ENCODE assay signal across 1 cellular context in the genomic region with DNA sequence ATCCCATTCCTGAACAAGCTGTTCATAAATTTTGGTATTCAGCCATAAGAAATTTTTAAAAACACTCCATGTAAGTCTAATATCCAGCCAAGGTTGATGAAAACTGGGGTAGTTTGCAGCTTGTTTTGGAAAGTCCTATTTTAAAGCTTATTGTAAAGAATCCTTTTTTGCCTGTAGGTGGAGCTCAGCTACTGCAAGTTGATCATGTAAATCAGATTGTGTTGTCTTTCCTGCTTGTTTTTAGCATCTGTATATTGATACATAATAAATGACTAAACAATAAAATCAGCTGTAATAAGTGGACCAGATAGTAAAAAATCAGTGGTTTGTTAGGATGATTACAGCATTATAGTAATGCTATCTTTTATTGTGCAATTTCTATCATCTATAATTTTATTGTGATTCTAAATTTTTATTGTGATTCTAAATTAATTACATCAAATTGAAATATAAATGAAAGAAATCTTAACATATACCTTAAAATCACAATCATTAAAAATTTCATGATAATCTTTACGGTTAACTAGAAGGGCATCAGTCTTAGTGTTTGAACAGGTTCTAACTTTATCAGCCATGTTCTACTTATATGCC.
TF ChIP-seq lines count a peak whose summit lies in the region.

No MANE protein-coding gene starts in this region.

TF ChIP-seq in GM23338, 12 proteins besides CTCF, POLR2A, EP300 and RAD21 (continued from another document):
- TF ChIP-seq, protein P1, sequence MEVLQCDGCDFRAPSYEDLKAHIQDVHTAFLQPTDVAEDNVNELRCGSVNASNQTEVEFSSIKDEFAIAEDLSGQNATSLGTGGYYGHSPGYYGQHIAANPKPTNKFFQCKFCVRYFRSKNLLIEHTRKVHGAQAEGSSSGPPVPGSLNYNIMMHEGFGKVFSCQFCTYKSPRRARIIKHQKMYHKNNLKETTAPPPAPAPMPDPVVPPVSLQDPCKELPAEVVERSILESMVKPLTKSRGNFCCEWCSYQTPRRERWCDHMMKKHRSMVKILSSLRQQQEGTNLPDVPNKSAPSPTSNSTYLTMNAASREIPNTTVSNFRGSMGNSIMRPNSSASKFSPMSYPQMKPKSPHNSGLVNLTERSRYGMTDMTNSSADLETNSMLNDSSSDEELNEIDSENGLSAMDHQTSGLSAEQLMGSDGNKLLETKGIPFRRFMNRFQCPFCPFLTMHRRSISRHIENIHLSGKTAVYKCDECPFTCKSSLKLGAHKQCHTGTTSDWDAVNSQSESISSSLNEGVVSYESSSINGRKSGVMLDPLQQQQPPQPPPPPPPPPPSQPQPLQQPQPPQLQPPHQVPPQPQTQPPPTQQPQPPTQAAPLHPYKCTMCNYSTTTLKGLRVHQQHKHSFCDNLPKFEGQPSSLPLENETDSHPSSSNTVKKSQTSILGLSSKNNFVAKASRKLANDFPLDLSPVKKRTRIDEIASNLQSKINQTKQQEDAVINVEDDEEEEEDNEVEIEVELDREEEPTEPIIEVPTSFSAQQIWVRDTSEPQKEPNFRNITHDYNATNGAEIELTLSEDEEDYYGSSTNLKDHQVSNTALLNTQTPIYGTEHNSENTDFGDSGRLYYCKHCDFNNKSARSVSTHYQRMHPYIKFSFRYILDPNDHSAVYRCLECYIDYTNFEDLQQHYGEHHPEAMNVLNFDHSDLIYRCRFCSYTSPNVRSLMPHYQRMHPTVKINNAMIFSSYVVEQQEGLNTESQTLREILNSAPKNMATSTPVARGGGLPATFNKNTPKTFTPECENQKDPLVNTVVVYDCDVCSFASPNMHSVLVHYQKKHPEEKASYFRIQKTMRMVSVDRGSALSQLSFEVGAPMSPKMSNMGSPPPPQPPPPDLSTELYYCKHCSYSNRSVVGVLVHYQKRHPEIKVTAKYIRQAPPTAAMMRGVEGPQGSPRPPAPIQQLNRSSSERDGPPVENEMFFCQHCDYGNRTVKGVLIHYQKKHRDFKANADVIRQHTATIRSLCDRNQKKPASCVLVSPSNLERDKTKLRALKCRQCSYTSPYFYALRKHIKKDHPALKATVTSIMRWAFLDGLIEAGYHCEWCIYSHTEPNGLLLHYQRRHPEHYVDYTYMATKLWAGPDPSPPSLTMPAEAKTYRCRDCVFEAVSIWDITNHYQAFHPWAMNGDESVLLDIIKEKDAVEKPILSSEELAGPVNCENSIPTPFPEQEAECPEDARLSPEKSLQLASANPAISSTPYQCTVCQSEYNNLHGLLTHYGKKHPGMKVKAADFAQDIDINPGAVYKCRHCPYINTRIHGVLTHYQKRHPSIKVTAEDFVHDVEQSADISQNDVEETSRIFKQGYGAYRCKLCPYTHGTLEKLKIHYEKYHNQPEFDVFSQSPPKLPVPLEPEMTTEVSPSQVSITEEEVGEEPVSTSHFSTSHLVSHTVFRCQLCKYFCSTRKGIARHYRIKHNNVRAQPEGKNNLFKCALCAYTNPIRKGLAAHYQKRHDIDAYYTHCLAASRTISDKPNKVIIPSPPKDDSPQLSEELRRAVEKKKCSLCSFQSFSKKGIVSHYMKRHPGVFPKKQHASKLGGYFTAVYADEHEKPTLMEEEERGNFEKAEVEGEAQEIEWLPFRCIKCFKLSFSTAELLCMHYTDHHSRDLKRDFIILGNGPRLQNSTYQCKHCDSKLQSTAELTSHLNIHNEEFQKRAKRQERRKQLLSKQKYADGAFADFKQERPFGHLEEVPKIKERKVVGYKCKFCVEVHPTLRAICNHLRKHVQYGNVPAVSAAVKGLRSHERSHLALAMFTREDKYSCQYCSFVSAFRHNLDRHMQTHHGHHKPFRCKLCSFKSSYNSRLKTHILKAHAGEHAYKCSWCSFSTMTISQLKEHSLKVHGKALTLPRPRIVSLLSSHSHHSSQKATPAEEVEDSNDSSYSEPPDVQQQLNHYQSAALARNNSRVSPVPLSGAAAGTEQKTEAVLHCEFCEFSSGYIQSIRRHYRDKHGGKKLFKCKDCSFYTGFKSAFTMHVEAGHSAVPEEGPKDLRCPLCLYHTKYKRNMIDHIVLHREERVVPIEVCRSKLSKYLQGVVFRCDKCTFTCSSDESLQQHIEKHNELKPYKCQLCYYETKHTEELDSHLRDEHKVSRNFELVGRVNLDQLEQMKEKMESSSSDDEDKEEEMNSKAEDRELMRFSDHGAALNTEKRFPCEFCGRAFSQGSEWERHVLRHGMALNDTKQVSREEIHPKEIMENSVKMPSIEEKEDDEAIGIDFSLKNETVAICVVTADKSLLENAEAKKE (CRISPR knock-in tag; IDR thresholded peaks at IDR 0.05): no peak
- TF ChIP-seq, protein P2, sequence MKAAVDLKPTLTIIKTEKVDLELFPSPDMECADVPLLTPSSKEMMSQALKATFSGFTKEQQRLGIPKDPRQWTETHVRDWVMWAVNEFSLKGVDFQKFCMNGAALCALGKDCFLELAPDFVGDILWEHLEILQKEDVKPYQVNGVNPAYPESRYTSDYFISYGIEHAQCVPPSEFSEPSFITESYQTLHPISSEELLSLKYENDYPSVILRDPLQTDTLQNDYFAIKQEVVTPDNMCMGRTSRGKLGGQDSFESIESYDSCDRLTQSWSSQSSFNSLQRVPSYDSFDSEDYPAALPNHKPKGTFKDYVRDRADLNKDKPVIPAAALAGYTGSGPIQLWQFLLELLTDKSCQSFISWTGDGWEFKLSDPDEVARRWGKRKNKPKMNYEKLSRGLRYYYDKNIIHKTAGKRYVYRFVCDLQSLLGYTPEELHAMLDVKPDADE (IDR thresholded peaks at IDR 0.05): no peak
